ENCODE assay signal across 14 cellular contexts in genomic region chr19:15292140-15292539, GRCh38. TPM values are rescaled to one million over a fixed set of nuclear protein-coding genes. Genes with fewer than 3 reads are reported as not detected.
DNase-seq lines count a peak whose midpoint lies in the region; ATAC-seq and TF ChIP-seq lines count a peak whose summit lies in the region.
"Had no signal": no experiment of that assay in that cellular context is flagged by ENCODE, and none has a peak within 500 bp of the region (broad histone marks: within the 10 kb centered on the region; RNA-seq: fewer than 3 reads in every experiment).

No MANE protein-coding gene starts in this region.

- no peak for DNase-seq in stimulated activated naive CD8-positive, alpha-beta T cell treated with anti-CD3 and anti-CD28 coated beads, Interleukin-15, Interleukin-2, amounts not matched to agents 100 U/mL and 50 U/mL, for 24 hours
- no peak for DNase-seq in immature natural killer cell
- DNase-seq in glomerular visceral epithelial cell (ENCODE audit: extremely low spot score): no peak
- DNase-seq: BE2C, cerebellar nuclear complex, islet precursor cell, NCI-H1417 treated with DMSO at 0.1 percent for 48 hours, NCI-H510A, transverse colon had no signal

- H3K36me3 Mint-ChIP-seq in stimulated activated naive CD8-positive, alpha-beta T cell treated with anti-CD3 and anti-CD28 coated beads, Interleukin-15, Interleukin-2, amounts not matched to agents 100 ng/mL and 50 ng/mL, for 24 hours (ENCODE audit: low read depth): peaks cover 18% of the 10 kb centered on the region
- no peaks in the 10 kb centered on the region for H3K36me3 Mint-ChIP-seq in immature natural killer cell

- H3K27ac ChIP-seq in VCaP: peak overlapping the region; percentile 23; the same call in 1 of the 2 replicates

- no peaks in the 10 kb centered on the region for H3K27me3 Mint-ChIP-seq in stimulated activated naive CD8-positive, alpha-beta T cell treated with anti-CD3 and anti-CD28 coated beads, Interleukin-15, Interleukin-2, amounts not matched to agents 100 ng/mL and 50 ng/mL, for 24 hours
- H3K27me3 Mint-ChIP-seq in immature natural killer cell (ENCODE audit: low read depth in 3 of 3): peaks cover 2 to 5% (median 3%) of the 10 kb centered on the region in 3 donors

- no peaks in the 10 kb centered on the region for H3K9me3 Mint-ChIP-seq in stimulated activated naive CD8-positive, alpha-beta T cell treated with anti-CD3 and anti-CD28 coated beads, Interleukin-15, Interleukin-2, amounts not matched to agents 100 ng/mL and 50 ng/mL, for 24 hours
- H3K9me3 Mint-ChIP-seq in immature natural killer cell: no peaks in the 10 kb centered on the region

- no peak for ATAC-seq in stimulated activated naive CD8-positive, alpha-beta T cell treated with anti-CD3 and anti-CD28 coated beads, Interleukin-15, Interleukin-2, amounts not matched to agents 100 U/mL and 50 U/mL, for 24 hours
- no peak for ATAC-seq in GM19324 (IDR thresholded peaks at IDR 0.05; ENCODE audit: low FRiP score, unreplicated experiment)
- no peak for ATAC-seq in GM18520 (IDR thresholded peaks at IDR 0.05; ENCODE audit: unreplicated experiment)
- no peak for ATAC-seq in GM21390 (IDR thresholded peaks at IDR 0.05; ENCODE audit: unreplicated experiment)

- H3K27ac Mint-ChIP-seq in stimulated activated naive CD8-positive, alpha-beta T cell treated with anti-CD3 and anti-CD28 coated beads, Interleukin-15, Interleukin-2, amounts not matched to agents 100 ng/mL and 50 ng/mL, for 24 hours: peak overlapping the region; percentile 87
- peak overlapping the region; percentile 18 to 78 (median 60) for H3K27ac Mint-ChIP-seq in immature natural killer cell

- H3K4me1 Mint-ChIP-seq in stimulated activated naive CD8-positive, alpha-beta T cell treated with anti-CD3 and anti-CD28 coated beads, Interleukin-15, Interleukin-2, amounts not matched to agents 100 ng/mL and 50 ng/mL, for 24 hours (ENCODE audit: low read depth): peaks cover 100% of the 10 kb centered on the region
- H3K4me1 Mint-ChIP-seq in immature natural killer cell: peaks cover 98 to 100% of the 10 kb centered on the region in 2 donors

- H3K4me3 Mint-ChIP-seq in stimulated activated naive CD8-positive, alpha-beta T cell treated with anti-CD3 and anti-CD28 coated beads, Interleukin-15, Interleukin-2, amounts not matched to agents 100 ng/mL and 50 ng/mL, for 24 hours: peak overlapping the region; percentile 33
- H3K4me3 Mint-ChIP-seq in immature natural killer cell: peak overlapping the region; percentile 0 to 59 (median 24)

- no peak for TF ChIP-seq CTCF in VCaP (conservative IDR thresholded peaks at IDR 0.05)

RNA-seq across cellular contexts. Expression of gene BRD4, which starts 40.2 kb away (rescaled TPM):
- 10 to 100 TPM in 1 of 3 donors, 1 to 10 TPM in 2; 4.3 to 16.7 (median 7.0) TPM for polyA plus RNA-seq in immature natural killer cell

RNA-seq across cellular contexts. Expression of gene EPHX3, which starts 59.9 kb away (rescaled TPM):
- not detected for polyA plus RNA-seq in immature natural killer cell
